12 cellular contexts compared by ENCODE assay signal in the genomic region with DNA sequence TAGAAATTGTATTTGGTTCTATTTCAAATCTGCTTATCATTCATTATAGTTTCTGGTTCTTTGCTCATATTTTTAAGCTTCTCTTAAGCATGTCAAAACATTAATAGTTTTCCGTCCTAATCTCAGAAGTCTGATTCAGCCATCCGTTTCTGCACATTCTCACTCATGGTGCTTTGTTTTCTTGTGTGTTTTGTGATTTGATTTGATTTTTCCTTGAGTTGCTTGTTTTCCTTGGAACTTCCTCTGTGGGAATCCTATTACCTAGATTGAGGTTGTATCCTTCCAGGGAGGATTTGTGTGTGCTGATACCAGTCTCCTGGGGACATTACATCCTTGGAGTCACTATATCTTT. TPM values are rescaled to one million over a fixed set of nuclear protein-coding genes. Genes with fewer than 3 reads are reported as not detected.
A peak's percentile ranks its signal among the peaks of the same experiment; 100 is the strongest.
DNase-seq lines count a peak whose midpoint lies in the region; ATAC-seq and TF ChIP-seq lines count a peak whose summit lies in the region.
"Had no signal": no experiment of that assay in that cellular context is flagged by ENCODE, and none has a peak within 500 bp of the region (broad histone marks: within the 10 kb centered on the region; RNA-seq: fewer than 3 reads in every experiment).

No MANE protein-coding gene starts in this region.

- no peaks in the 10 kb centered on the region for H3K9me3 ChIP-seq in iPS-18a (ENCODE audit: control insufficient read depth, low read depth, low read length)
- H3K9me3 ChIP-seq: gastrocnemius medialis, ovary had no signal

- H3K27me3 ChIP-seq in iPS-18a (ENCODE audit: control insufficient read depth, insufficient read depth, low read length), result no peaks in the 10 kb centered on the region
- H3K27me3 ChIP-seq: gastrocnemius medialis, ovary had no signal

- peaks cover 69% of the 10 kb centered on the region for H3K36me3 Mint-ChIP-seq in stimulated activated naive CD8-positive, alpha-beta T cell treated with anti-CD3 and anti-CD28 coated beads, Interleukin-15, Interleukin-2, amounts not matched to agents 100 ng/mL and 50 ng/mL, for 24 hours (ENCODE audit: low read depth)
- peaks cover 52% of the 10 kb centered on the region for H3K36me3 Mint-ChIP-seq in activated T-helper 1 cell treated with anti-CD3 and anti-CD28 coated beads, Interleukin-12 subunit alpha, Interleukin-12 subunit beta, Interleukin-2, Interleukin-4 antibody, amounts not matched to agents 30 ng/mL and 10 ng/mL and 1 ng/mL, durations not matched to agents 14 hours and 24 hours and 36 hours (ENCODE audit: low read depth)
- peaks cover 26% of the 10 kb centered on the region for H3K36me3 Mint-ChIP-seq in type B pancreatic cell

- peaks cover 46% of the 10 kb centered on the region for H3K4me1 ChIP-seq in iPS-18a (ENCODE audit: control insufficient read depth, low read depth, low read length)

- intact Hi-C loops in activated T-helper 1 cell treated with anti-CD3 and anti-CD28 coated beads, Interleukin-12 subunit alpha, Interleukin-12 subunit beta, Interleukin-2, Interleukin-4 antibody, amounts not matched to agents 30 ng/mL and 10 ng/mL and 1 ng/mL, durations not matched to agents 14 hours and 24 hours and 36 hours (cut with micrococcal nuclease), result loop anchor here (10.0 kb wide), 1 partner anchor 354 kb away; no protein-coding TSS in a partner anchor

- H3K9ac ChIP-seq in iPS-18a (ENCODE audit: low read length), result peak overlapping the region; percentile 64

- no peak for ATAC-seq in stimulated activated naive CD8-positive, alpha-beta T cell treated with anti-CD3 and anti-CD28 coated beads, Interleukin-15, Interleukin-2, amounts not matched to agents 100 U/mL and 50 U/mL, for 24 hours
- no peak for ATAC-seq in GM21825 (IDR thresholded peaks at IDR 0.05; ENCODE audit: unreplicated experiment)
- no peak for ATAC-seq in HG03175 (IDR thresholded peaks at IDR 0.05; ENCODE audit: unreplicated experiment)
- ATAC-seq in HG03159 (IDR thresholded peaks at IDR 0.05; ENCODE audit: unreplicated experiment), result no peak
- ATAC-seq: gastrocnemius medialis had no signal

- no peaks in the 10 kb centered on the region for H3K36me3 ChIP-seq in iPS-18a (ENCODE audit: control insufficient read depth, low read depth, low read length)
- H3K36me3 ChIP-seq: gastrocnemius medialis, ovary had no signal

- TF ChIP-seq CTCF in type B pancreatic cell (conservative IDR thresholded peaks at IDR 0.05), result no peak

- H3K4me3 ChIP-seq in iPS-18a (ENCODE audit: low read length), result peak overlapping the region; percentile 52
- H3K4me3 ChIP-seq: gastrocnemius medialis, ovary had no signal

- no peaks in the 10 kb centered on the region for H3K27me3 Mint-ChIP-seq in stimulated activated naive CD8-positive, alpha-beta T cell treated with anti-CD3 and anti-CD28 coated beads, Interleukin-15, Interleukin-2, amounts not matched to agents 100 ng/mL and 50 ng/mL, for 24 hours
- no peaks in the 10 kb centered on the region for H3K27me3 Mint-ChIP-seq in activated T-helper 1 cell treated with anti-CD3 and anti-CD28 coated beads, Interleukin-12 subunit alpha, Interleukin-12 subunit beta, Interleukin-2, Interleukin-4 antibody, amounts not matched to agents 30 ng/mL and 10 ng/mL and 1 ng/mL, durations not matched to agents 14 hours and 24 hours and 36 hours (ENCODE audit: insufficient read depth)
- no peaks in the 10 kb centered on the region for H3K27me3 Mint-ChIP-seq in type B pancreatic cell

- no peak for DNase-seq in stimulated activated naive CD8-positive, alpha-beta T cell treated with anti-CD3 and anti-CD28 coated beads, Interleukin-15, Interleukin-2, amounts not matched to agents 100 U/mL and 50 U/mL, for 24 hours
- no peak for DNase-seq in activated T-helper 1 cell treated with anti-CD3 and anti-CD28 coated beads, Interleukin-12 subunit alpha, Interleukin-12 subunit beta, Interleukin-2, Interleukin-4 antibody, amounts not matched to agents 30 ng/mL and 10 ng/mL and 1 ng/mL, durations not matched to agents 14 hours and 24 hours and 36 hours (ENCODE audit: low spot score)
- no peak for DNase-seq in type B pancreatic cell (ENCODE audit: extremely low spot score, unreplicated experiment)
- DNase-seq: gastrocnemius medialis; NCI-H1092; ovary; stimulated activated CD4-positive, alpha-beta T cell treated with anti-CD3 and anti-CD28 coated beads, Interleukin-1b, Interleukin-23, amount 100 ng/mL, for 48 hours had no signal

- peak overlapping the region; percentile 75 for H3K4me3 Mint-ChIP-seq in stimulated activated naive CD8-positive, alpha-beta T cell treated with anti-CD3 and anti-CD28 coated beads, Interleukin-15, Interleukin-2, amounts not matched to agents 100 ng/mL and 50 ng/mL, for 24 hours
- H3K4me3 Mint-ChIP-seq in activated T-helper 1 cell treated with anti-CD3 and anti-CD28 coated beads, Interleukin-12 subunit alpha, Interleukin-12 subunit beta, Interleukin-2, Interleukin-4 antibody, amounts not matched to agents 30 ng/mL and 10 ng/mL and 1 ng/mL, durations not matched to agents 14 hours and 24 hours and 36 hours, result no peak overlapping the region
- no peak overlapping the region for H3K4me3 Mint-ChIP-seq in type B pancreatic cell

- H3K27ac Mint-ChIP-seq in stimulated activated naive CD8-positive, alpha-beta T cell treated with anti-CD3 and anti-CD28 coated beads, Interleukin-15, Interleukin-2, amounts not matched to agents 100 ng/mL and 50 ng/mL, for 24 hours, result peak overlapping the region; percentile 90
- peak overlapping the region; percentile 5 for H3K27ac Mint-ChIP-seq in activated T-helper 1 cell treated with anti-CD3 and anti-CD28 coated beads, Interleukin-12 subunit alpha, Interleukin-12 subunit beta, Interleukin-2, Interleukin-4 antibody, amounts not matched to agents 30 ng/mL and 10 ng/mL and 1 ng/mL, durations not matched to agents 14 hours and 24 hours and 36 hours
- peak overlapping the region; percentile 1 for H3K27ac Mint-ChIP-seq in type B pancreatic cell

- peak overlapping the region; percentile 89 for H3K27ac ChIP-seq in iPS-18a (ENCODE audit: low read length)
- H3K27ac ChIP-seq: gastrocnemius medialis, ovary had no signal

- H3K4me1 Mint-ChIP-seq in stimulated activated naive CD8-positive, alpha-beta T cell treated with anti-CD3 and anti-CD28 coated beads, Interleukin-15, Interleukin-2, amounts not matched to agents 100 ng/mL and 50 ng/mL, for 24 hours (ENCODE audit: low read depth), result peaks cover 80% of the 10 kb centered on the region
- peaks cover 66% of the 10 kb centered on the region for H3K4me1 Mint-ChIP-seq in activated T-helper 1 cell treated with anti-CD3 and anti-CD28 coated beads, Interleukin-12 subunit alpha, Interleukin-12 subunit beta, Interleukin-2, Interleukin-4 antibody, amounts not matched to agents 30 ng/mL and 10 ng/mL and 1 ng/mL, durations not matched to agents 14 hours and 24 hours and 36 hours (ENCODE audit: low read depth)
- peaks cover 34% of the 10 kb centered on the region for H3K4me1 Mint-ChIP-seq in type B pancreatic cell (ENCODE audit: unreplicated experiment)

- H3K9me3 Mint-ChIP-seq in stimulated activated naive CD8-positive, alpha-beta T cell treated with anti-CD3 and anti-CD28 coated beads, Interleukin-15, Interleukin-2, amounts not matched to agents 100 ng/mL and 50 ng/mL, for 24 hours, result peaks cover 17% of the 10 kb centered on the region
- H3K9me3 Mint-ChIP-seq in activated T-helper 1 cell treated with anti-CD3 and anti-CD28 coated beads, Interleukin-12 subunit alpha, Interleukin-12 subunit beta, Interleukin-2, Interleukin-4 antibody, amounts not matched to agents 30 ng/mL and 10 ng/mL and 1 ng/mL, durations not matched to agents 14 hours and 24 hours and 36 hours, result peaks cover 33% of the 10 kb centered on the region
- H3K9me3 Mint-ChIP-seq in type B pancreatic cell, result no peaks in the 10 kb centered on the region

RNA-seq across cellular contexts. Expression of a gene that starts 7.9 kb away (rescaled TPM):
- total RNA-seq in activated T-helper 1 cell treated with anti-CD3 and anti-CD28 coated beads, Interleukin-12 subunit alpha, Interleukin-12 subunit beta, Interleukin-2, Interleukin-4 antibody, amounts not matched to agents 30 ng/mL and 10 ng/mL and 1 ng/mL, durations not matched to agents 14 hours and 24 hours and 36 hours, result 53.4 TPM in 2 replicates
- total RNA-seq in type B pancreatic cell (ENCODE audit: low replicate concordance), result 23.2 and 31.9 TPM in 2 replicates

Comparison
In these comparisons a context has a peak if more than half of its experiments do, and no peak if none do; other contexts are left out.
1. H3K27ac Mint-ChIP-seq: peak in every context shown above with its lines; median percentile 90 in stimulated activated naive CD8-positive, alpha-beta T cell treated with anti-CD3 and anti-CD28 coated beads, Interleukin-15, Interleukin-2, amounts not matched to agents 100 ng/mL and 50 ng/mL, for 24 hours; 5 in activated T-helper 1 cell treated with anti-CD3 and anti-CD28 coated beads, Interleukin-12 subunit alpha, Interleukin-12 subunit beta, Interleukin-2, Interleukin-4 antibody, amounts not matched to agents 30 ng/mL and 10 ng/mL and 1 ng/mL, durations not matched to agents 14 hours and 24 hours and 36 hours; 1 in type B pancreatic cell.